18 cellular contexts compared by ENCODE assay signal in the genomic region with DNA sequence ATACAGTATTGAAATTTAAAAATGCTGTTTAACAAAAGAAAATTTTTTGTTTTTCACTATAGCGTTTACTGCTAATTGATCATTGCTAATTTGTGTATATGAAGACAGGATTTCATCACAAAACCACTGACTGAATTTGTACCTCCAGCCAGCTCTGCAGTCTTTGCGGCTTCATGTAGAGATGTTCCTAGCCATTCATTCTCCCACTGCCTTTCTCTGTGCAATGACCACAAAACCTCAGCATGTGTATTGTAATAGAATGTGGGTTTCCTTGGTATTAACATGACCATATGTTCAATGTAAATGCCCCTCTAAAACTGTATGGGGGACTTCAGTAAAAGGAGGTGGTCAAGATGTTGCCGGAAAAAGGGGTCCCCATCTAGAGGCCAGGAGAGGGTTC.
"Had no signal": no experiment of that assay in that cellular context is flagged by ENCODE, and none has a peak within 500 bp of the region (broad histone marks: within the 10 kb centered on the region; RNA-seq: fewer than 3 reads in every experiment).

No MANE protein-coding gene starts in this region.

- H3K4me3 Mint-ChIP-seq: activated B cell treated with CpG ODN at 0.5 μM for 24 hours; activated CD4-positive, alpha-beta T cell treated with anti-CD3 and anti-CD28 coated beads, Interleukin-2, amount 10 ng/mL, durations not matched to agents 24 days and 14 days; mesothelial cell of epicardium; neural crest cell had no signal

- H3K9me3 Mint-ChIP-seq: activated B cell treated with CpG ODN at 0.5 μM for 24 hours had no signal

- H3K9me3 ChIP-seq: body of pancreas, gastroesophageal sphincter, psoas muscle, right lobe of liver, stomach, testis, upper lobe of left lung had no signal

- H3K36me3 Mint-ChIP-seq: mesothelial cell of epicardium had no signal

- FAIRE-seq: colon, endometrium, islet of Langerhans had no signal

- H3K36me3 ChIP-seq: gastroesophageal sphincter, right lobe of liver, stomach, upper lobe of left lung had no signal

- DNase-seq: activated B cell treated with CpG ODN at 0.5 μM for 24 hours; activated CD4-positive, alpha-beta T cell treated with anti-CD3 and anti-CD28 coated beads, Interleukin-2, amount 10 ng/mL, durations not matched to agents 24 days and 14 days; activated naive CD4-positive, alpha-beta T cell treated with Interleukin-2 at 50 U/mL for 16 hours; activated T-cell treated with anti-CD3 and anti-CD28 coated beads for 4 hours; body of pancreas; caudate nucleus; psoas muscle; right lobe of liver; stomach; testis; upper lobe of left lung had no signal

- ATAC-seq: body of pancreas, gastroesophageal sphincter, psoas muscle, right lobe of liver had no signal

- H3K4me3 ChIP-seq: body of pancreas, gastroesophageal sphincter, lung, psoas muscle, right lobe of liver, stomach, testis, upper lobe of left lung had no signal

- H3K27ac ChIP-seq: body of pancreas, gastroesophageal sphincter, psoas muscle, right lobe of liver, stomach, testis, upper lobe of left lung had no signal

- H3K4me1 Mint-ChIP-seq: activated CD4-positive, alpha-beta T cell treated with anti-CD3 and anti-CD28 coated beads, Interleukin-2, amount 10 ng/mL, durations not matched to agents 24 days and 14 days; neural crest cell had no signal

- H3K27me3 Mint-ChIP-seq: activated B cell treated with CpG ODN at 0.5 μM for 24 hours had no signal

- H3K27ac Mint-ChIP-seq: activated B cell treated with CpG ODN at 0.5 μM for 24 hours; activated CD4-positive, alpha-beta T cell treated with anti-CD3 and anti-CD28 coated beads, Interleukin-2, amount 10 ng/mL, durations not matched to agents 24 days and 14 days; mesothelial cell of epicardium had no signal

- H3K27me3 ChIP-seq: body of pancreas, gastroesophageal sphincter, right lobe of liver, stomach, testis, upper lobe of left lung had no signal
